In the genomic region with DNA sequence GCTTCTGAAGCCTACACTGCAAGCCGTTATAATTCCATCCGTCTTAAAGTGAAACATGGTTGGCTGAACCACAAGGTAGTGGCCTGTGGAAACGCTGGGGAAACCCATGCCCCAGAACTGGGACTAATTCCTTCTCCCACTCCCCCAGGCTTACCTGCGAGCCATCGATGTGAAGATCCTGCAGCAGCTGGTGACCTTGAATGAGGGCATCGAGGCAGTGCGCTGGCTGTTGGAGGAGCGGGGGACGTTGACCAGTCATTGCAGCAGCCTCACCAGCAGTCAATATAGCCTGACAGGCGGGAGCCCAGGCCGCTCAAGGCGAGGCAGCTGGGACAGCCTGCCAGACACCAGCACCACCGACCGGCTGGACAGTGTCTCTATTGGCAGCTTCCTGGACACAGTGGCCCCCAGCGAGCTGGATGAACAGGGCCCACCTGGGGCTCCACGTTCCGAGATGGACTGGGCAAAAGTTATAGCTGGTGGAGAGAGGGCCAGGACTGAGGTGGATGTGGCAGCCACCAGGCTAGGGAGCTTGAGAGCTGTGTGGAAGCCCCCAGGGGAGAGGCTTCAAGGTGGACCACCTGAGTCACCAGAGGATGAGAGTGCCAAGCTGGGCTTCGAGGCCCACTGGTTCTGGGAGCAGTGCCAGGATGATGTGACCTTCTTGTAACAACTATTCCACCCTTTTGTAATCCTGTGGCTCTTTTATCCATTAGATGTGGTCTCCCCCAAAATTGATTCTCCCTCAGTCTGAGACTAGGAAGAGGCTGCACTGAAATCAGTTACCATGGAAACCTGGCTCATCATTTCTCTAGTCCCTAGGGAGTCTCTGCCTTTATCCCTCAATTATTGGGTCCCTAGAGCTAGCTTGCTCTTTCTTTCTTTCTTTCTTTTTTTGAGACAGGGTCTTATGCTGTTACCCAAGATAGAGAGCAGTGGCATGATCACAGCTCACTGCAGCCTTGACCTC, we compare ENCODE assay signal across 20 cellular contexts. TPM values are rescaled to one million over a fixed set of nuclear protein-coding genes. Genes with fewer than 3 reads are reported as not detected.
DNase-seq lines count a peak whose midpoint lies in the region; ATAC-seq and TF ChIP-seq lines count a peak whose summit lies in the region.
"Had no signal": no experiment of that assay in that cellular context is flagged by ENCODE, and none has a peak within 500 bp of the region (broad histone marks: within the 10 kb centered on the region; RNA-seq: fewer than 3 reads in every experiment).

No MANE protein-coding gene starts in this region.

- ATAC-seq in Right ventricle myocardium inferior = no peak
- no peak for ATAC-seq in RWPE2 (ENCODE audit: low read depth)
- ATAC-seq in GM21717 (IDR thresholded peaks at IDR 0.05; ENCODE audit: unreplicated experiment) = no peak
- no peak for ATAC-seq in GM18502 (IDR thresholded peaks at IDR 0.05; ENCODE audit: poor library complexity, unreplicated experiment)
- ATAC-seq in GM21529 (IDR thresholded peaks at IDR 0.05; ENCODE audit: unreplicated experiment) = no peak
- ATAC-seq: gastrocnemius medialis, left lobe of liver had no signal

- H3K9me3 ChIP-seq in right atrium auricular region (no peaks in the 10 kb centered on the region), RWPE2 (ENCODE audit: severe bottlenecking) (no peaks in the 10 kb centered on the region), thyroid gland (no peaks in the 10 kb centered on the region)
- H3K9me3 ChIP-seq: gastrocnemius medialis, neutrophil, uterus had no signal

- H3K27ac ChIP-seq in right atrium auricular region (no peak overlapping the region), RWPE2 (ENCODE audit: poor library complexity, severe bottlenecking) (peak overlapping the region; percentile 83), thyroid gland (no peak overlapping the region)
- H3K27ac ChIP-seq: coronary artery, gastrocnemius medialis, neutrophil, uterus had no signal

- TF ChIP-seq CTCF in right atrium auricular region (IDR thresholded peaks at IDR 0.05) = no peak
- TF ChIP-seq CTCF in RWPE2 (IDR thresholded peaks at IDR 0.05; ENCODE audit: poor library complexity, severe bottlenecking) = no peak
- TF ChIP-seq CTCF in thyroid gland (IDR thresholded peaks at IDR 0.05) = no peak

- DNase-seq in Right ventricle myocardium inferior (ENCODE audit: missing footprints) = peak; percentile 69
- no peak for DNase-seq in right atrium auricular region (ENCODE audit: low spot score)
- no peak for DNase-seq in RWPE2 (ENCODE audit: low spot score)
- peak; percentile 27 for DNase-seq in glomerular visceral epithelial cell (ENCODE audit: extremely low spot score)
- peak; percentile 28 to 41 for DNase-seq in thyroid gland
- DNase-seq: activated CD4-positive, alpha-beta T cell treated with anti-CD3 and anti-CD28 coated beads, Interleukin-2, amount 10 ng/mL, durations not matched to agents 7 days and 5 days; activated T-cell treated with anti-CD3 and anti-CD28 coated beads, Interleukin-2, amount 50 U/mL, for 48 hours; CD4-positive, alpha-beta memory T cell; gastrocnemius medialis; KG1; stimulated activated CD4-positive, alpha-beta T cell treated with anti-CD3 and anti-CD28 coated beads, Interleukin-1b, Interleukin-23, amount 100 ng/mL, for 48 hours; SW 1271; uterus had no signal

- no peaks in the 10 kb centered on the region for H3K4me1 ChIP-seq in right atrium auricular region
- H3K4me1 ChIP-seq in RWPE2 (ENCODE audit: insufficient read depth, poor library complexity, severe bottlenecking) = peaks cover 12% of the 10 kb centered on the region
- peaks cover 8 to 14% of the 10 kb centered on the region in 2 donors for H3K4me1 ChIP-seq in thyroid gland
- H3K4me1 ChIP-seq: gastrocnemius medialis, uterus had no signal

- H3K27me3 ChIP-seq in right atrium auricular region = no peaks in the 10 kb centered on the region
- no peaks in the 10 kb centered on the region for H3K27me3 ChIP-seq in RWPE2 (ENCODE audit: insufficient read depth, poor library complexity, severe bottlenecking)
- H3K27me3 ChIP-seq in thyroid gland = no peaks in the 10 kb centered on the region
- H3K27me3 ChIP-seq: gastrocnemius medialis, neutrophil, uterus had no signal

- no peak overlapping the region for H3K4me3 ChIP-seq in right atrium auricular region
- no peak overlapping the region for H3K4me3 ChIP-seq in RWPE2 (ENCODE audit: severe bottlenecking)
- no peak overlapping the region for H3K4me3 ChIP-seq in thyroid gland (replicated peaks in 1 of 3)
- H3K4me3 ChIP-seq: coronary artery, gastrocnemius medialis, uterus had no signal

- H3K36me3 ChIP-seq in right atrium auricular region (peaks cover 4% of the 10 kb centered on the region), RWPE2 (ENCODE audit: low read depth) (peaks cover 9% of the 10 kb centered on the region; the same call in 1 of the 2 replicates), thyroid gland (no peaks in the 10 kb centered on the region)
- H3K36me3 ChIP-seq: gastrocnemius medialis, uterus had no signal

- intact Hi-C loops in Right ventricle myocardium inferior (cut with DNase I) (loop anchor here (5.0 kb wide), 1 partner anchor 183 kb away; no protein-coding TSS in a partner anchor), thyroid gland (cut with DNase I) (loop anchor here (2.0 kb wide), 1 partner anchor 39 kb away; no protein-coding TSS in a partner anchor)

- no peak for TF ChIP-seq POLR2A in thyroid gland (IDR thresholded peaks at IDR 0.05)

- 84 to 94% methylated on average over 10 to 17 of the region's 18 CpGs for WGBS in thyroid gland, 2 donors

RNA-seq across cellular contexts. Expression of a gene that starts 16.7 kb away (rescaled TPM):
- 6.0 TPM for total RNA-seq in Right ventricle myocardium inferior
- total RNA-seq in right atrium auricular region = 1 to 10 TPM; 4.1 to 9.1 TPM
- total RNA-seq in thyroid gland = 10 to 100 TPM; 30.5 to 47.4 (median 37.8) TPM
- total RNA-seq: activated CD4-positive, alpha-beta T cell treated with anti-CD3 and anti-CD28 coated beads, Interleukin-2, amount 10 ng/mL, durations not matched to agents 7 days and 5 days had no signal

RNA-seq across cellular contexts. Expression of a gene that starts 21.6 kb away (rescaled TPM):
- total RNA-seq in Right ventricle myocardium inferior (129 TPM), right atrium auricular region (10 to 100 TPM; 57.0 to 87.8 TPM), thyroid gland (10 to 100 TPM; 54.2 to 90.8 (median 79.3) TPM)

RNA-seq across cellular contexts. Expression of a gene that starts 27.7 kb away (rescaled TPM):
- total RNA-seq in Right ventricle myocardium inferior = 0.73 TPM
- not detected for total RNA-seq in right atrium auricular region
- 1 to 10 TPM in 1 of 4 donors, under 1 TPM in 3; 0.27 to 1.7 (median 0.61) TPM for total RNA-seq in thyroid gland
- total RNA-seq: mononuclear cell had no signal

RNA-seq across cellular contexts. Expression of a gene that starts 43.5 kb away (rescaled TPM):
- total RNA-seq in Right ventricle myocardium inferior (not detected), right atrium auricular region (not detected), thyroid gland (not detected)
- total RNA-seq: activated CD4-positive, alpha-beta T cell treated with anti-CD3 and anti-CD28 coated beads, Interleukin-2, amount 10 ng/mL, durations not matched to agents 7 days and 5 days; CD4-positive, alpha-beta memory T cell; gastrocnemius medialis; left lobe of liver; mononuclear cell; uterus had no signal

RNA-seq across cellular contexts. Expression of a gene that starts 44.9 kb away (rescaled TPM):
- total RNA-seq in Right ventricle myocardium inferior = 1.1 TPM
- 1 to 10 TPM; 2.0 to 2.3 TPM for total RNA-seq in right atrium auricular region
- total RNA-seq in thyroid gland = 100 to 1,000 TPM in 2 of 4 donors, 10 to 100 TPM in 2; 61.2 to 154 (median 105) TPM
- total RNA-seq: activated CD4-positive, alpha-beta T cell treated with anti-CD3 and anti-CD28 coated beads, Interleukin-2, amount 10 ng/mL, durations not matched to agents 7 days and 5 days; CD4-positive, alpha-beta memory T cell; mononuclear cell had no signal

Comparison
In these comparisons a context has a peak if more than half of its experiments do, and no peak if none do; other contexts are left out.
1. DNase-seq: peak in Right ventricle myocardium inferior (single experiment), glomerular visceral epithelial cell (single experiment) and thyroid gland (2 of 2); none in right atrium auricular region (single experiment) and RWPE2 (single experiment).